16 cellular contexts compared by ENCODE assay signal in the genomic region with DNA sequence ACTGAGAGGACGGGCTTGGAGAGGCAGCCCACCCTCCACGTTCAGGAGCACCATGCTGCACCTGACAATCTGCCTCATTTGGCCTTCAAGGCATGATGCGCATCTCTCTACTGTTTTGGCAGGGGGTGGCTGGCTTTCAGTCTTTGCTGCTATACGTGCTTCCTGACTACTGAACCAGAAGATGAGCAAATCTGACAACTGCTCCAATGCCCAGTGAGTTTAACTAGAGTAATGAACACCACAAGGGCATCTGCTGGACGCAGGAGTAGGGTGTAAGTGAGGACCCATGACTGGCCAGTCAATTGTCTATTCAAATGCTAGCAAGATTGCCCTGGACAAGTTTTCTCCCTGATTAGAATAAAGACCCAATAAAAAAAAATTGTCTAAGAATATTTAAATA.
DNase-seq lines count a peak whose midpoint lies in the region; TF ChIP-seq lines count a peak whose summit lies in the region.
"Had no signal": no experiment of that assay in that cellular context is flagged by ENCODE, and none has a peak within 500 bp of the region (broad histone marks: within the 10 kb centered on the region; RNA-seq: fewer than 3 reads in every experiment).

No MANE protein-coding gene starts in this region.

- peaks cover 7% of the 10 kb centered on the region for H3K4me1 Mint-ChIP-seq in chondrocyte (ENCODE audit: low read depth)
- H3K4me1 Mint-ChIP-seq: CD14-positive monocyte had no signal

- no peaks in the 10 kb centered on the region for H3K27me3 Mint-ChIP-seq in chondrocyte (ENCODE audit: low read depth)
- H3K27me3 Mint-ChIP-seq: CD4-positive, alpha-beta T cell had no signal

- H3K36me3 Mint-ChIP-seq in chondrocyte (ENCODE audit: low read depth): peaks cover 1% of the 10 kb centered on the region
- H3K36me3 Mint-ChIP-seq: CD14-positive monocyte; CD8-positive, alpha-beta T cell had no signal

- H3K9me3 Mint-ChIP-seq in chondrocyte (ENCODE audit: low read depth): no peaks in the 10 kb centered on the region
- H3K9me3 Mint-ChIP-seq: CD4-positive, alpha-beta T cell had no signal

- H3K27ac Mint-ChIP-seq in chondrocyte (ENCODE audit: unreplicated experiment): no peak overlapping the region
- H3K27ac Mint-ChIP-seq: CD14-positive monocyte; CD4-positive, alpha-beta T cell; CD8-positive, alpha-beta T cell had no signal

- DNase-seq in cerebellar cortex (ENCODE audit: low spot score) (peak; percentile 52), left kidney (ENCODE audit: low read depth, low spot score) (peak; percentile 22), retina (peak; percentile 81), NCI-H446 (lab: John Stamatoyannopoulos, UW) (no peak), chondrocyte (ENCODE audit: low spot score) (no peak)
- DNase-seq in activated CD8-positive, alpha-beta memory T cell treated with anti-CD3 and anti-CD28 coated beads for 24 hours: no peak
- DNase-seq: 8988T; ACHN; BE2C; Caco-2; Calu3; CD4-positive, alpha-beta T cell; CD8-positive, alpha-beta T cell; DMS79 treated with DMSO at 0.1 percent for 48 hours; GF-D8 had no signal

- no peak for TF ChIP-seq CTCF in chondrocyte (IDR thresholded peaks at IDR 0.05)

- no peak overlapping the region for H3K4me3 Mint-ChIP-seq in chondrocyte (ENCODE audit: unreplicated experiment)
- H3K4me3 Mint-ChIP-seq: CD14-positive monocyte; CD4-positive, alpha-beta T cell; CD8-positive, alpha-beta T cell had no signal

Comparison
In these comparisons a context has a peak if more than half of its experiments do, and no peak if none do; other contexts are left out.
1. DNase-seq: peak in cerebellar cortex (single experiment), left kidney (single experiment) and retina (single experiment); none in activated CD8-positive, alpha-beta memory T cell treated with anti-CD3 and anti-CD28 coated beads for 24 hours (single experiment), NCI-H446 (0 of 2) and chondrocyte (single experiment).